In the genomic region with DNA sequence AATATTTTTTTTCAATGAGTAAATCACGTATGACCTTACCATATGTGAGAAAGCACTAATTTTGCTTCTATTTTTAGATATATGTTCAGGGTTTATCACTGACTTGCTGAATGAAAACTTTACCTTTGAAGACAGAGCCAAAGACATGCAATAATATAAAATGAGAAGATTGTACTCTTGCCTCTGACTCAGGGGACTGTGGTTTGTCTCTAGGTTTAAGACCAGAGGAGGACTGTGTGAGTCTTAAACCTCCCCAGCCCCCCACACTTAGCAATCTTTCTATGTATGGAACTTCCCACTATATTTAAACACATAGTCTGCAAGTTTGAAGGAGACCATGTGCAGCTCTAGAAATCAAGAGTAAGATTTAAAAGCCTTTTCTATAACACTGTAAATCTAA, we compare ENCODE assay signal across 18 cellular contexts.
DNase-seq lines count a peak whose midpoint lies in the region; ATAC-seq and TF ChIP-seq lines count a peak whose summit lies in the region.
"Had no signal": no experiment of that assay in that cellular context is flagged by ENCODE, and none has a peak within 500 bp of the region (broad histone marks: within the 10 kb centered on the region; RNA-seq: fewer than 3 reads in every experiment).

No MANE protein-coding gene starts in this region.

- peak overlapping the region; percentile 36 for H2BK15ac ChIP-seq in mesendoderm (replicated peaks; ENCODE audit: low read depth)

- H3K79me1 ChIP-seq in mesendoderm (ENCODE audit: low read length): no peaks in the 10 kb centered on the region

- no peak overlapping the region for H2AFZ ChIP-seq in OCI-LY7 (ENCODE audit: low read length)

- H3K36me3 Mint-ChIP-seq in Calu3 (ENCODE audit: insufficient read depth, unreplicated experiment) (no peaks in the 10 kb centered on the region), HFFc6 (ENCODE audit: low read depth) (no peaks in the 10 kb centered on the region)

- intact Hi-C loops in Calu3 (cut with micrococcal nuclease; ENCODE audit: unreplicated experiment) (no loop called here), OCI-LY7 (cut with micrococcal nuclease; ENCODE audit: unreplicated experiment) (no loop called here)

- H3K56ac ChIP-seq in mesendoderm (ENCODE audit: low read length): no peak overlapping the region

- POLR2A ChIA-PET in OCI-LY7 (lab: Charles Lee): no interaction called here

- H2BK5ac ChIP-seq in mesendoderm (ENCODE audit: low read length): no peak overlapping the region

- H3K27ac Mint-ChIP-seq in Calu3 (ENCODE audit: unreplicated experiment) (peak overlapping the region; percentile 18), HFFc6 (no peak overlapping the region)
- H3K27ac Mint-ChIP-seq: IgD-negative memory B cell had no signal

- H4K5ac ChIP-seq in mesendoderm (ENCODE audit: low read length): no peak overlapping the region

- H3K4ac ChIP-seq in mesendoderm (ENCODE audit: low read depth, low read length): no peak overlapping the region

- H3K36me3 ChIP-seq in mesendoderm (ENCODE audit: control insufficient read depth, insufficient read depth, low read length): no peaks in the 10 kb centered on the region
- no peaks in the 10 kb centered on the region for H3K36me3 ChIP-seq in OCI-LY7 (ENCODE audit: insufficient read depth, low read length)
- H3K36me3 ChIP-seq in Peyer's patch: no peaks in the 10 kb centered on the region

- no peak overlapping the region for H3K4me2 ChIP-seq in mesendoderm (ENCODE audit: low read length)
- no peak overlapping the region for H3K4me2 ChIP-seq in OCI-LY7 (ENCODE audit: low read length)
- H3K4me2 ChIP-seq: A549 had no signal

- H2BK120ac ChIP-seq in mesendoderm (ENCODE audit: low read depth, low read length): no peak overlapping the region

- H3K18ac ChIP-seq in mesendoderm (ENCODE audit: low read length): no peak overlapping the region

- H4K8ac ChIP-seq in mesendoderm (ENCODE audit: low read depth, low read length): no peak overlapping the region

- no peak for DNase-seq in Calu3
- peak; percentile 42 for DNase-seq in HFFc6
- peak; percentile 72 for DNase-seq in amniotic epithelial cell (ENCODE audit: low read depth)
- no peak for DNase-seq in mesendoderm
- no peak for DNase-seq in activated CD4-positive, alpha-beta T cell treated with anti-CD3 and anti-CD28 coated beads for 48 hours
- no peak for DNase-seq in OCI-LY7 (ENCODE audit: low spot score)
- DNase-seq in Peyer's patch: no peak
- DNase-seq: AML-193; DND-41; NCI-H1694; NCI-H2107; NCI-H345; NCI-H526 treated with DMSO at 0.1 percent for 48 hours; NK-92 treated with Interleukin-12 subunit alpha and Interleukin-12 subunit beta, amount 100 ng/mL, for 24 hours; Right ventricle myocardium superior had no signal

- H4K20me1 ChIP-seq in OCI-LY7 (ENCODE audit: insufficient read depth, low read length): no peaks in the 10 kb centered on the region

- TF ChIP-seq POLR2A in Peyer's patch (IDR thresholded peaks at IDR 0.05): no peak

- H3K9me3 Mint-ChIP-seq in Calu3 (ENCODE audit: low read depth, unreplicated experiment): no peaks in the 10 kb centered on the region
- H3K9me3 Mint-ChIP-seq in HFFc6: no peaks in the 10 kb centered on the region
- H3K9me3 Mint-ChIP-seq: IgD-negative memory B cell had no signal

- H3K4me1 Mint-ChIP-seq in Calu3 (ENCODE audit: low read depth, unreplicated experiment): peaks cover 11% of the 10 kb centered on the region
- H3K4me1 Mint-ChIP-seq in HFFc6 (ENCODE audit: low read depth): peaks cover 28% of the 10 kb centered on the region
- H3K4me1 Mint-ChIP-seq: IgD-negative memory B cell had no signal

- H3K4me3 Mint-ChIP-seq in Calu3 (ENCODE audit: low read depth, unreplicated experiment) (no peak overlapping the region), HFFc6 (peak overlapping the region; percentile 31; the same call in 1 of the 2 replicates)
- H3K4me3 Mint-ChIP-seq: IgD-negative memory B cell had no signal

- H3K4me1 ChIP-seq in mesendoderm (ENCODE audit: control insufficient read depth, low read depth, low read length) (no peaks in the 10 kb centered on the region), OCI-LY7 (ENCODE audit: insufficient read depth, low read length, poor library complexity, severe bottlenecking) (no peaks in the 10 kb centered on the region), Peyer's patch (no peaks in the 10 kb centered on the region)

- no peak for ATAC-seq in HG03108 (IDR thresholded peaks at IDR 0.05; ENCODE audit: unreplicated experiment)
- ATAC-seq: A549 had no signal

- no peaks in the 10 kb centered on the region for H3K9me3 ChIP-seq in OCI-LY7 (ENCODE audit: low read length)
- H3K9me3 ChIP-seq in Peyer's patch: no peaks in the 10 kb centered on the region
- H3K9me3 ChIP-seq: A549 had no signal

- H2AK5ac ChIP-seq in mesendoderm (ENCODE audit: low read length): no peak overlapping the region

- TF ChIP-seq CTCF in Calu3 (IDR thresholded peaks at IDR 0.05; ENCODE audit: unreplicated experiment): no peak
- TF ChIP-seq CTCF in HFFc6 (IDR thresholded peaks at IDR 0.05): no peak
- TF ChIP-seq CTCF in OCI-LY7 (conservative IDR thresholded peaks at IDR 0.05; ENCODE audit: low read length): no peak
- no peak for TF ChIP-seq CTCF in Peyer's patch (IDR thresholded peaks at IDR 0.05)

- H3K27me3 ChIP-seq in mesendoderm (ENCODE audit: insufficient read depth, low read length, poor library complexity) (no peaks in the 10 kb centered on the region), Peyer's patch (no peaks in the 10 kb centered on the region)

- H3K27me3 Mint-ChIP-seq in Calu3 (ENCODE audit: unreplicated experiment) (no peaks in the 10 kb centered on the region), HFFc6 (ENCODE audit: insufficient read depth) (0 out of 2 replicates have a peak, but pooled peaks cover 2% of the 10 kb centered on the region)
- H3K27me3 Mint-ChIP-seq: IgD-negative memory B cell had no signal

- no peak overlapping the region for H3K27ac ChIP-seq in mesendoderm (ENCODE audit: low read depth, low read length)
- no peak overlapping the region for H3K27ac ChIP-seq in OCI-LY7 (ENCODE audit: low read depth, low read length, poor library complexity, severe bottlenecking)
- no peak overlapping the region for H3K27ac ChIP-seq in Peyer's patch
- H3K27ac ChIP-seq: A549 had no signal

- CTCF ChIA-PET in Calu3 (lab: Charles Lee) (no interaction called here), OCI-LY7 (lab: Charles Lee; ENCODE audit: unreplicated experiment) (no interaction called here)

- H3K4me3 ChIP-seq in mesendoderm (ENCODE audit: low read length): no peak overlapping the region
- no peak overlapping the region for H3K4me3 ChIP-seq in OCI-LY7 (ENCODE audit: low read depth, low read length, poor library complexity, severe bottlenecking)
- no peak overlapping the region for H3K4me3 ChIP-seq in Peyer's patch
- H3K4me3 ChIP-seq: A549 had no signal

- no peaks in the 10 kb centered on the region for H3K79me2 ChIP-seq in mesendoderm (ENCODE audit: control insufficient read depth, insufficient read depth, low read length)
- H3K79me2 ChIP-seq in OCI-LY7 (ENCODE audit: insufficient read depth, low read depth, low read length): no peaks in the 10 kb centered on the region

- H3K9me2 ChIP-seq in OCI-LY7 (ENCODE audit: insufficient read depth, low read length): no peaks in the 10 kb centered on the region

- BruUV-seq in Calu3 (replicated peaks; lab: Mats Ljungman, UMichigan): no TSS peak
- BruUV-seq in OCI-LY7 (replicated peaks; lab: Mats Ljungman, UMichigan): no TSS peak

- no CpG with 5 or more reads among the region's 1 CpG for WGBS in mesendoderm (ENCODE audit: extremely low coverage, insufficient coverage, low lambda C conversion rate)

- H3K9ac ChIP-seq in mesendoderm (ENCODE audit: low read length): no peak overlapping the region

- no peak overlapping the region for H3K23ac ChIP-seq in mesendoderm (ENCODE audit: low read length)

Comparison
In these comparisons a context has a peak if more than half of its experiments do, and no peak if none do; other contexts are left out.
1. DNase-seq: peak in HFFc6 (single experiment) and amniotic epithelial cell (single experiment); none in Calu3 (single experiment), mesendoderm (single experiment), activated CD4-positive, alpha-beta T cell treated with anti-CD3 and anti-CD28 coated beads for 48 hours (single experiment), OCI-LY7 (single experiment) and Peyer's patch (0 of 3).